In the genomic region with DNA sequence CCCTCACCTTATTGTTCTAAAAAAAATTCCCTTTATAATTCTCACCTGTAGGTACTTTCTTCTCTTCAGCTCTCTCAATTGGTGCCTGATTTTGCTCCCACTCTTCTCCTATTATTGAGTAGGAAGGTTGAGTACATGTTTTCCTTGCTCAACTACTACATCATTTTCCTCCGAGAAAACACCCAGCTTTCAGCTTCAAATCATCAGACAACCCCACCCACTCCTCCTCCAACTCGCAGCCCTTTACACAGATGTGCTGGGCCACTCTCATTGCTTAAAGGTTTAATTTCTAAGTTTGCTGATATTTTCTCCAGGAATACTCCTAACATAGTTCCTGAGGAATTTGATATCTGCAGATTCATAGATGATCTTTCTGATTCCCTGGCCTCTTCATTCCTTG, we compare ENCODE assay signal across 36 cellular contexts.
"Had no signal": no experiment of that assay in that cellular context is flagged by ENCODE, and none has a peak within 500 bp of the region (broad histone marks: within the 10 kb centered on the region; RNA-seq: fewer than 3 reads in every experiment).

No MANE protein-coding gene starts in this region.

- DNase-seq: activated B cell treated with CpG ODN at 0.5 μM for 24 hours; activated CD4-positive, alpha-beta memory T cell treated with anti-CD3 and anti-CD28 coated beads, Interleukin-2, amount 10 ng/mL, durations not matched to agents 7 days and 5 days; activated CD4-positive, alpha-beta T cell treated with anti-CD3 and anti-CD28 coated beads for 4 hours; activated CD4-positive, alpha-beta T cell treated with anti-CD3 and anti-CD28 coated beads, Interleukin-2, amount 10 ng/mL, durations not matched to agents 24 days and 14 days; activated CD4-positive, alpha-beta T cell treated with anti-CD3 and anti-CD28 coated beads, Interleukin-2, amount 50 U/mL, for 1 hour; activated CD4-positive, alpha-beta T cell treated with anti-CD3 and anti-CD28 coated beads, Interleukin-2, amount 50 U/mL, for 4 hours; activated CD4-positive, CD25-positive, alpha-beta regulatory T cell treated with anti-CD3 and anti-CD28 coated beads, Interleukin-2, amount 50 U/mL, for 72 hours; activated CD8-positive, alpha-beta memory T cell treated with anti-CD3 and anti-CD28 coated beads for 24 hours; activated CD8-positive, alpha-beta memory T cell treated with anti-CD3 and anti-CD28 coated beads, Interleukin-2, amount 10 ng/mL, durations not matched to agents 7 days and 5 days; activated CD8-positive, alpha-beta memory T cell treated with anti-CD3 and anti-CD28 coated beads, Interleukin-2, amount 50 U/mL, for 48 hours; activated CD8-positive, alpha-beta T cell treated with anti-CD3 and anti-CD28 coated beads, Interleukin-2, amount 10 ng/mL, durations not matched to agents 7 days and 5 days; activated effector memory CD4-positive, alpha-beta T cell treated with Interleukin-2 at 50 U/mL for 16 hours; activated gamma-delta T cell; activated naive CD4-positive, alpha-beta T cell treated with anti-CD3 and anti-CD28 coated beads, Interleukin-2, amount 10 ng/mL, durations not matched to agents 7 days and 5 days; activated naive CD4-positive, alpha-beta T cell treated with Interleukin-2 at 50 U/mL for 16 hours; activated naive CD8-positive, alpha-beta T cell treated with anti-CD3 and anti-CD28 coated beads, Interleukin-2, amount 10 ng/mL, durations not matched to agents 7 days and 5 days; activated naive CD8-positive, alpha-beta T cell treated with anti-CD3 and anti-CD28 coated beads, Interleukin-2, amount 50 U/mL, for 24 hours; activated T-cell treated with anti-CD3 and anti-CD28 coated beads, Interleukin-2, amount 50 U/mL, for 24 hours; activated T-cell treated with anti-CD3 and anti-CD28 coated beads, Interleukin-2, amount 50 U/mL, for 48 hours; amygdala; anterior cingulate cortex; cerebellar nuclear complex; T-helper 2 cell; T-helper 9 cell had no signal

- FAIRE-seq: bronchial epithelial cell, TTC549 had no signal

- ATAC-seq: activated CD8-positive, alpha-beta memory T cell treated with anti-CD3 and anti-CD28 coated beads, Interleukin-2, amount 10 ng/mL, durations not matched to agents 7 days and 5 days; activated CD8-positive, alpha-beta T cell treated with anti-CD3 and anti-CD28 coated beads, Interleukin-2, amount 10 ng/mL, durations not matched to agents 7 days and 5 days; activated naive CD8-positive, alpha-beta T cell treated with anti-CD3 and anti-CD28 coated beads, Interleukin-2, amount 50 U/mL, for 24 hours had no signal

- H3K4me3 Mint-ChIP-seq: activated B cell treated with CpG ODN at 0.5 μM for 24 hours; activated CD4-positive, alpha-beta memory T cell treated with anti-CD3 and anti-CD28 coated beads, Interleukin-2, amount 10 ng/mL, durations not matched to agents 7 days and 5 days; activated CD4-positive, alpha-beta T cell treated with anti-CD3 and anti-CD28 coated beads, Interleukin-2, amount 10 ng/mL, durations not matched to agents 24 days and 14 days; activated CD8-positive, alpha-beta memory T cell treated with anti-CD3 and anti-CD28 coated beads, Interleukin-2, amount 10 ng/mL, durations not matched to agents 7 days and 5 days; activated CD8-positive, alpha-beta T cell treated with anti-CD3 and anti-CD28 coated beads, Interleukin-2, amount 10 ng/mL, durations not matched to agents 7 days and 5 days; activated naive CD4-positive, alpha-beta T cell treated with anti-CD3 and anti-CD28 coated beads, Interleukin-2, amount 10 ng/mL, durations not matched to agents 7 days and 5 days; activated naive CD4-positive, alpha-beta T cell treated with anti-CD3 and anti-CD28 coated beads, Interleukin-2, amount 50 U/mL, for 24 hours; activated naive CD8-positive, alpha-beta T cell; activated naive CD8-positive, alpha-beta T cell treated with anti-CD3 and anti-CD28 coated beads, Interleukin-2, amount 10 ng/mL, durations not matched to agents 7 days and 5 days; activated naive CD8-positive, alpha-beta T cell treated with anti-CD3 and anti-CD28 coated beads, Interleukin-2, amount 50 U/mL, for 24 hours; activated T-cell treated with anti-CD3 and anti-CD28 coated beads, Interleukin-2, amount 50 U/mL, for 24 hours; brain; central memory CD8-positive, alpha-beta T cell; T-helper 1 cell treated with Interleukin-12 subunit alpha and Interleukin-12 subunit beta and Interleukin-4 antibody, amounts not matched to agents 30 μg/mL and 1 μg/mL, for 36 hours; T-helper 2 cell treated with Interferon-gamma antibody and Interleukin-4, amounts not matched to agents 5 μg/mL and 100 μg/mL, for 36 hours had no signal

- H3K4me1 ChIP-seq: ascending aorta had no signal

- H3K27me3 ChIP-seq: ascending aorta, cardiac muscle cell had no signal

- H3K27ac Mint-ChIP-seq: activated B cell treated with CpG ODN at 0.5 μM for 24 hours; activated CD4-positive, alpha-beta memory T cell treated with anti-CD3 and anti-CD28 coated beads, Interleukin-2, amount 10 ng/mL, durations not matched to agents 7 days and 5 days; activated CD4-positive, alpha-beta T cell treated with anti-CD3 and anti-CD28 coated beads, Interleukin-2, amount 10 ng/mL, durations not matched to agents 24 days and 14 days; activated CD8-positive, alpha-beta memory T cell treated with anti-CD3 and anti-CD28 coated beads, Interleukin-2, amount 10 ng/mL, durations not matched to agents 7 days and 5 days; activated CD8-positive, alpha-beta T cell treated with anti-CD3 and anti-CD28 coated beads, Interleukin-2, amount 10 ng/mL, durations not matched to agents 7 days and 5 days; activated naive CD4-positive, alpha-beta T cell treated with anti-CD3 and anti-CD28 coated beads, Interleukin-2, amount 10 ng/mL, durations not matched to agents 7 days and 5 days; activated naive CD4-positive, alpha-beta T cell treated with anti-CD3 and anti-CD28 coated beads, Interleukin-2, amount 50 U/mL, for 24 hours; activated naive CD8-positive, alpha-beta T cell; activated naive CD8-positive, alpha-beta T cell treated with anti-CD3 and anti-CD28 coated beads, Interleukin-2, amount 10 ng/mL, durations not matched to agents 7 days and 5 days; activated naive CD8-positive, alpha-beta T cell treated with anti-CD3 and anti-CD28 coated beads, Interleukin-2, amount 50 U/mL, for 24 hours; activated T-cell treated with anti-CD3 and anti-CD28 coated beads, Interleukin-2, amount 50 U/mL, for 24 hours; activated T-helper 2 cell treated with anti-CD3 and anti-CD28 coated beads, Interferon-gamma antibody, Interleukin-2, Interleukin-4, amounts not matched to agents 10 μg/mL and 5 μg/mL and 100 μg/mL, durations not matched to agents 14 hours and 24 hours and 36 hours; brain; T-helper 1 cell treated with Interleukin-12 subunit alpha and Interleukin-12 subunit beta and Interleukin-4 antibody, amounts not matched to agents 30 μg/mL and 1 μg/mL, for 36 hours; T-helper 2 cell treated with Interferon-gamma antibody and Interleukin-4, amounts not matched to agents 5 μg/mL and 100 μg/mL, for 36 hours had no signal

- H3K4me3 ChIP-seq: ascending aorta, cardiac muscle cell had no signal

- H3K9me3 ChIP-seq: ascending aorta had no signal

- H3K4me1 Mint-ChIP-seq: activated naive CD4-positive, alpha-beta T cell treated with anti-CD3 and anti-CD28 coated beads, Interleukin-2, amount 50 U/mL, for 24 hours had no signal

- H3K9me3 Mint-ChIP-seq: activated B cell treated with CpG ODN at 0.5 μM for 24 hours; activated CD4-positive, alpha-beta memory T cell treated with anti-CD3 and anti-CD28 coated beads, Interleukin-2, amount 10 ng/mL, durations not matched to agents 7 days and 5 days; activated CD4-positive, alpha-beta T cell treated with anti-CD3 and anti-CD28 coated beads, Interleukin-2, amount 10 ng/mL, durations not matched to agents 24 days and 14 days; activated naive CD8-positive, alpha-beta T cell treated with anti-CD3 and anti-CD28 coated beads, Interleukin-2, amount 10 ng/mL, durations not matched to agents 7 days and 5 days; activated T-cell treated with anti-CD3 and anti-CD28 coated beads, Interleukin-2, amount 50 U/mL, for 24 hours; activated T-helper 2 cell treated with anti-CD3 and anti-CD28 coated beads, Interferon-gamma antibody, Interleukin-2, Interleukin-4, amounts not matched to agents 10 μg/mL and 5 μg/mL and 100 μg/mL, durations not matched to agents 14 hours and 24 hours and 36 hours; brain; central memory CD8-positive, alpha-beta T cell; T-helper 1 cell treated with Interleukin-12 subunit alpha and Interleukin-12 subunit beta and Interleukin-4 antibody, amounts not matched to agents 30 μg/mL and 1 μg/mL, for 36 hours; T-helper 2 cell treated with Interferon-gamma antibody and Interleukin-4, amounts not matched to agents 5 μg/mL and 100 μg/mL, for 36 hours had no signal

- H3K36me3 ChIP-seq: ascending aorta, cardiac muscle cell had no signal

- H3K27me3 Mint-ChIP-seq: activated naive CD4-positive, alpha-beta T cell treated with anti-CD3 and anti-CD28 coated beads, Interleukin-2, amount 10 ng/mL, durations not matched to agents 7 days and 5 days; activated naive CD4-positive, alpha-beta T cell treated with anti-CD3 and anti-CD28 coated beads, Interleukin-2, amount 50 U/mL, for 24 hours; brain had no signal

- H3K36me3 Mint-ChIP-seq: activated CD8-positive, alpha-beta memory T cell treated with anti-CD3 and anti-CD28 coated beads, Interleukin-2, amount 10 ng/mL, durations not matched to agents 7 days and 5 days; activated naive CD4-positive, alpha-beta T cell treated with anti-CD3 and anti-CD28 coated beads, Interleukin-2, amount 10 ng/mL, durations not matched to agents 7 days and 5 days; activated naive CD4-positive, alpha-beta T cell treated with anti-CD3 and anti-CD28 coated beads, Interleukin-2, amount 50 U/mL, for 24 hours; activated naive CD8-positive, alpha-beta T cell; activated naive CD8-positive, alpha-beta T cell treated with anti-CD3 and anti-CD28 coated beads, Interleukin-2, amount 10 ng/mL, durations not matched to agents 7 days and 5 days; brain had no signal

- H3K27ac ChIP-seq: ascending aorta, cardiac muscle cell, VCaP had no signal
